Comparison of ENCODE assay signal across 21 cellular contexts in genomic region chr12:122197612-122197966, GRCh38. TPM values are rescaled to one million over a fixed set of nuclear protein-coding genes. Genes with fewer than 3 reads are reported as not detected.
DNase-seq lines count a peak whose midpoint lies in the region; ATAC-seq and TF ChIP-seq lines count a peak whose summit lies in the region.
"Had no signal": no experiment of that assay in that cellular context is flagged by ENCODE, and none has a peak within 500 bp of the region (broad histone marks: within the 10 kb centered on the region; RNA-seq: fewer than 3 reads in every experiment).

No MANE protein-coding gene starts in this region.

- POLR2A ChIA-PET in PC-3 (lab: Charles Lee; ENCODE audit: unreplicated experiment): no interaction called here

- ATAC-seq in PC-3 (no peak), HG02571 (IDR thresholded peaks at IDR 0.05; ENCODE audit: unreplicated experiment) (no peak), GM18873 (IDR thresholded peaks at IDR 0.05; ENCODE audit: low FRiP score, unreplicated experiment) (no peak)
- peak; percentile 66 for ATAC-seq in activated naive CD8-positive, alpha-beta T cell treated with anti-CD3 and anti-CD28 coated beads, Interleukin-2, amount 50 U/mL, for 24 hours
- ATAC-seq: left colon had no signal

- H3K9me3 ChIP-seq in BLaER1 treated with 17β-estradiol and CSF1 and Interleukin-3, amounts not matched to agents 10 nM and 100 nM (replicated peaks in 1 of 11): peaks cover 12 to 25% (median 19%) of the 10 kb centered on the region in 11 experiments
- no peaks in the 10 kb centered on the region for H3K9me3 ChIP-seq in PC-3 (ENCODE audit: low read length)

- peaks cover 11 to 32% (median 17%) of the 10 kb centered on the region in 11 experiments for H3K27me3 ChIP-seq in BLaER1 treated with 17β-estradiol and CSF1 and Interleukin-3, amounts not matched to agents 10 nM and 100 nM
- H3K27me3 ChIP-seq in PC-3 (ENCODE audit: low read length): no peaks in the 10 kb centered on the region

- H3K36me3 ChIP-seq in BLaER1 treated with 17β-estradiol and CSF1 and Interleukin-3, amounts not matched to agents 10 nM and 100 nM: no peaks in the 10 kb centered on the region
- no peaks in the 10 kb centered on the region for H3K36me3 ChIP-seq in PC-3 (ENCODE audit: low read depth, low read length)
- H3K36me3 ChIP-seq: cardiac muscle cell, tibial artery had no signal

- no peaks in the 10 kb centered on the region for H3K9me2 ChIP-seq in PC-3 (replicated peaks; ENCODE audit: low read length)

- H3K4me1 Mint-ChIP-seq in activated naive CD8-positive, alpha-beta T cell treated with anti-CD3 and anti-CD28 coated beads, Interleukin-2, amount 50 U/mL, for 24 hours: peaks cover 15% of the 10 kb centered on the region
- H3K4me1 Mint-ChIP-seq: mesothelial cell of epicardium had no signal

- peak; percentile 8 for DNase-seq in NOMO-1 treated with DMSO at 0.1 percent for 48 hours (lab: John Stamatoyannopoulos, UW; ENCODE audit: unreplicated experiment)
- no peak for DNase-seq in NOMO-1 treated with dmso at 0.1 percent for 144 hours (lab: John Stamatoyannopoulos, UW; ENCODE audit: unreplicated experiment)
- no peak for DNase-seq in PC-3
- no peak for DNase-seq in activated naive CD8-positive, alpha-beta T cell treated with anti-CD3 and anti-CD28 coated beads, Interleukin-2, amount 50 U/mL, for 24 hours
- DNase-seq in T1000 (lab: John Stamatoyannopoulos, UW): no peak
- DNase-seq: C1 segment of cervical spinal cord; DMS153; left colon; NCI-H1930; NK-92 treated with Interleukin-12 subunit alpha and Interleukin-12 subunit beta, amount 100 ng/mL, for 24 hours had no signal

- peaks cover 22 to 60% (median 54%) of the 10 kb centered on the region in 10 experiments for H3K4me1 ChIP-seq in BLaER1 treated with 17β-estradiol and CSF1 and Interleukin-3, amounts not matched to agents 10 nM and 100 nM
- H3K4me1 ChIP-seq in PC-3 (ENCODE audit: insufficient read depth, low read length): peaks cover 6% of the 10 kb centered on the region; the same call in 1 of the 2 replicates

- H3K4me3 ChIP-seq in BLaER1 treated with 17β-estradiol and CSF1 and Interleukin-3, amounts not matched to agents 10 nM and 100 nM: no peak overlapping the region
- H3K4me3 ChIP-seq in PC-3 (ENCODE audit: low read length): no peak overlapping the region
- H3K4me3 ChIP-seq: cardiac muscle cell, tibial artery had no signal

- H3K9me3 Mint-ChIP-seq in activated naive CD8-positive, alpha-beta T cell treated with anti-CD3 and anti-CD28 coated beads, Interleukin-2, amount 50 U/mL, for 24 hours: peaks cover 6% of the 10 kb centered on the region

- H3K9ac ChIP-seq in BLaER1 treated with 17β-estradiol and CSF1 and Interleukin-3, amounts not matched to agents 10 nM and 100 nM: no peak overlapping the region
- no peak overlapping the region for H3K9ac ChIP-seq in PC-3 (ENCODE audit: low read length)

- H3K36me3 Mint-ChIP-seq in activated naive CD8-positive, alpha-beta T cell treated with anti-CD3 and anti-CD28 coated beads, Interleukin-2, amount 50 U/mL, for 24 hours (ENCODE audit: low read depth): no peaks in the 10 kb centered on the region

- peak overlapping the region; percentile 22 to 94 (median 70); a peak in 21 of 22 replicates for H3K4me2 ChIP-seq in BLaER1 treated with 17β-estradiol and CSF1 and Interleukin-3, amounts not matched to agents 10 nM and 100 nM
- peak overlapping the region; percentile 20 for H3K4me2 ChIP-seq in PC-3 (ENCODE audit: low read length)

- CTCF ChIA-PET in PC-3 (lab: Charles Lee): no interaction called here

- H3K27ac Mint-ChIP-seq in activated naive CD8-positive, alpha-beta T cell treated with anti-CD3 and anti-CD28 coated beads, Interleukin-2, amount 50 U/mL, for 24 hours: peak overlapping the region; percentile 75
- H3K27ac Mint-ChIP-seq: mesothelial cell of epicardium had no signal

- intact Hi-C loops in PC-3 (cut with micrococcal nuclease): no loop called here

- H3K27ac ChIP-seq in BLaER1 treated with 17β-estradiol and CSF1 and Interleukin-3, amounts not matched to agents 10 nM and 100 nM: no peak overlapping the region
- no peak overlapping the region for H3K27ac ChIP-seq in PC-3 (ENCODE audit: low read length)
- H3K27ac ChIP-seq: cardiac muscle cell, tibial artery had no signal

- no peaks in the 10 kb centered on the region for H3F3A ChIP-seq in PC-3 (ENCODE audit: low read length, unreplicated experiment)

- H3K79me2 ChIP-seq in PC-3 (ENCODE audit: low read length): no peaks in the 10 kb centered on the region

- no peak overlapping the region for H2AFZ ChIP-seq in PC-3 (ENCODE audit: low read length)

- no peak for TF ChIP-seq CTCF in PC-3 (conservative IDR thresholded peaks at IDR 0.05; ENCODE audit: low read depth, low read length)

- BruUV-seq in PC-3 (replicated peaks; lab: Mats Ljungman, UMichigan): no TSS peak

- H4K20me1 ChIP-seq in BLaER1 treated with 17β-estradiol and CSF1 and Interleukin-3, amounts not matched to agents 10 nM and 100 nM: peaks cover 0 to 13% (median 0%) of the 10 kb centered on the region in 11 experiments; a peak in 4 of 22 replicates
- no peaks in the 10 kb centered on the region for H4K20me1 ChIP-seq in PC-3 (ENCODE audit: low read length)

- H3K27me3 Mint-ChIP-seq in activated naive CD8-positive, alpha-beta T cell treated with anti-CD3 and anti-CD28 coated beads, Interleukin-2, amount 50 U/mL, for 24 hours: peaks cover 27% of the 10 kb centered on the region

- H3K4me3 Mint-ChIP-seq in activated naive CD8-positive, alpha-beta T cell treated with anti-CD3 and anti-CD28 coated beads, Interleukin-2, amount 50 U/mL, for 24 hours: no peak overlapping the region
- H3K4me3 Mint-ChIP-seq: mesothelial cell of epicardium had no signal

RNA-seq across cellular contexts. Expression of gene B3GNT4, which starts 5.9 kb away (rescaled TPM):
- total RNA-seq in PC-3 (2014; rRNA removed): 4.0 and 4.8 TPM in 2 replicates
- total RNA-seq: glomerular endothelial cell had no signal

RNA-seq across cellular contexts. Expression of gene LRRC43, which starts 14.7 kb away (rescaled TPM):
- 0.66 TPM in 1 of 2 replicates, not detected in the other for total RNA-seq in PC-3 (2014; rRNA removed)
- total RNA-seq: A172, NCI-H460 had no signal

RNA-seq across cellular contexts. Expression of gene IL31, which starts 23.6 kb away (rescaled TPM):
- total RNA-seq in PC-3 (2014; rRNA removed): not detected in 2 replicates
- total RNA-seq: A172, cardiac muscle cell, esophagus mucosa, glomerular endothelial cell, left colon, mesothelial cell of epicardium, NCI-H460, renal cortical epithelial cell had no signal

RNA-seq across cellular contexts. Expression of gene DIABLO, which starts 28.3 kb away (rescaled TPM):
- 97.6 and 112 TPM in 2 replicates for total RNA-seq in PC-3 (2014; rRNA removed)
